Comparison of ENCODE assay signal across 25 cellular contexts in the genomic region with DNA sequence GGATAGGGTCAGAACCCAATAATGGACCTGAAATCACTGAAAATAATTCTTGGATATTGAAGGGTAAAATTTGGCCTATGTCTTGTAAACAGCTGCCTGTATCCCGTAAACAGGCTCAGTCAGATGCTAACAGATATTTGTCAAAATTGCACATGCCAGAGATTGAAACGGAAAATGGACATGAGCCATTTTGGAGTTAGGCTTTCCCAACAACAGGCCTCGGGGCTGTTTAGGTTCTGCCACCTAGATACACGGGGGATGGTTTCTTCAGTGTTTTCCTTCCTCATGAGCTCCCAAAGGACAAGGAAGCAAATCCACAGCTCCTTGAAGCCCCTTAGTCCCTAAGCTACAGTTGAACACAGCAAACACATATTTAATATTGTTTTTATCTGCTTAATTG.
"Had no signal": no experiment of that assay in that cellular context is flagged by ENCODE, and none has a peak within 500 bp of the region (broad histone marks: within the 10 kb centered on the region; RNA-seq: fewer than 3 reads in every experiment).

No MANE protein-coding gene starts in this region.

- H3K4me1 Mint-ChIP-seq: endodermal cell had no signal

- H3K4me3 ChIP-seq: colonic mucosa, coronary artery, dorsolateral prefrontal cortex, esophagus muscularis mucosa, esophagus squamous epithelium, gastrocnemius medialis, gastroesophageal sphincter, heart left ventricle, heart right ventricle had no signal

- H3K4me3 Mint-ChIP-seq: dendritic cell treated with granulocyte-macrophage colony-stimulating factor and Interleukin-4, amounts not matched to agents 40 ng/mL and 50 ng/mL, for 4 days; effector memory CD8-positive, alpha-beta T cell; endodermal cell had no signal

- H3K27ac ChIP-seq: colonic mucosa, coronary artery, dorsolateral prefrontal cortex, epithelial cell of prostate, esophagus muscularis mucosa, esophagus squamous epithelium, foreskin keratinocyte, gastrocnemius medialis, gastroesophageal sphincter, heart left ventricle, heart right ventricle had no signal

- H3K27ac Mint-ChIP-seq: dendritic cell treated with granulocyte-macrophage colony-stimulating factor and Interleukin-4, amounts not matched to agents 40 ng/mL and 50 ng/mL, for 4 days; endodermal cell had no signal

- H3K4me1 ChIP-seq: colonic mucosa, esophagus muscularis mucosa, gastroesophageal sphincter, heart left ventricle had no signal

- H3K27me3 ChIP-seq: colonic mucosa, dorsolateral prefrontal cortex, esophagus muscularis mucosa, esophagus squamous epithelium, foreskin keratinocyte, gastrocnemius medialis, gastroesophageal sphincter, heart left ventricle, heart right ventricle had no signal

- H3K36me3 ChIP-seq: colonic mucosa, esophagus muscularis mucosa, esophagus squamous epithelium, gastrocnemius medialis, gastroesophageal sphincter, heart left ventricle, heart right ventricle had no signal

- H3K27me3 Mint-ChIP-seq: dendritic cell treated with granulocyte-macrophage colony-stimulating factor and Interleukin-4, amounts not matched to agents 40 ng/mL and 50 ng/mL, for 4 days; effector memory CD8-positive, alpha-beta T cell had no signal

- H3K9me3 ChIP-seq: colonic mucosa, esophagus muscularis mucosa, esophagus squamous epithelium, gastrocnemius medialis, gastroesophageal sphincter, heart right ventricle had no signal

- DNase-seq: colonic mucosa; cortex of kidney; dermis blood vessel endothelial cell; dorsolateral prefrontal cortex; effector CD4-positive, alpha-beta T cell; effector CD8-positive, alpha-beta T cell; effector memory CD4-positive, alpha-beta T cell; effector memory CD8-positive, alpha-beta T cell; endodermal cell; erythroblast; esophagus squamous epithelium; foreskin fibroblast; foreskin keratinocyte; foreskin melanocyte; gastrocnemius medialis; glutamatergic neuron; head of caudate nucleus; heart left ventricle; heart right ventricle had no signal

- ATAC-seq: effector memory CD8-positive, alpha-beta T cell; esophagus mucosa; foreskin keratinocyte; gastrocnemius medialis; gastroesophageal sphincter; heart left ventricle; heart right ventricle had no signal

- H3K9me3 Mint-ChIP-seq: dendritic cell treated with granulocyte-macrophage colony-stimulating factor and Interleukin-4, amounts not matched to agents 40 ng/mL and 50 ng/mL, for 4 days; effector memory CD8-positive, alpha-beta T cell; endodermal cell had no signal
